In genomic region chrX:74231625-74232024, GRCh38 we compare ENCODE assay signal across 24 cellular contexts.
"Had no signal": no experiment of that assay in that cellular context is flagged by ENCODE, and none has a peak within 500 bp of the region (broad histone marks: within the 10 kb centered on the region; RNA-seq: fewer than 3 reads in every experiment).

No MANE protein-coding gene starts in this region.

- H3K4me3 ChIP-seq: dorsolateral prefrontal cortex, gastrocnemius medialis, hepatocyte, pancreas, prostate gland, right lobe of liver, spleen, testis, tibial nerve, upper lobe of right lung, vagina had no signal

- H3K4me1 Mint-ChIP-seq: nephron; stimulated activated naive CD8-positive, alpha-beta T cell treated with anti-CD3 and anti-CD28 coated beads, Interleukin-15, amount 100 ng/mL, for 72 hours had no signal

- FAIRE-seq: kidney, pancreas had no signal

- H3K4me1 ChIP-seq: pancreas, prostate gland, right lobe of liver, spleen, testis, tibial nerve, upper lobe of right lung, vagina had no signal

- ATAC-seq: esophagus mucosa; gastrocnemius medialis; left colon; pancreas; right lobe of liver; stimulated activated naive B cell treated with anti-CD40 and anti-IgM and Interleukin-4, amounts not matched to agents 10 μg/mL and 1 μg/mL and 100 μg/mL, for 72 hours; stimulated activated naive CD8-positive, alpha-beta T cell treated with anti-CD3 and anti-CD28 coated beads, Interleukin-15, amount 100 ng/mL, for 72 hours; upper lobe of right lung had no signal

- H3K9me3 Mint-ChIP-seq: stimulated activated naive B cell treated with anti-CD40 and anti-IgM and Interleukin-4, amounts not matched to agents 10 μg/mL and 1 μg/mL and 100 μg/mL, for 72 hours; stimulated activated naive CD8-positive, alpha-beta T cell treated with anti-CD3 and anti-CD28 coated beads, Interleukin-15, amount 100 ng/mL, for 72 hours had no signal

- H3K27ac Mint-ChIP-seq: nephron; stimulated activated naive B cell treated with anti-CD40 and anti-IgM and Interleukin-4, amounts not matched to agents 10 μg/mL and 1 μg/mL and 100 μg/mL, for 72 hours; stimulated activated naive CD8-positive, alpha-beta T cell treated with anti-CD3 and anti-CD28 coated beads, Interleukin-15, amount 100 ng/mL, for 72 hours had no signal

- DNase-seq: cortex of kidney; dorsolateral prefrontal cortex; effector CD8-positive, alpha-beta T cell; gastrocnemius medialis; kidney; left colon; midbrain; occipital lobe; pancreas; retina; right lobe of liver; spleen; stimulated activated CD4-positive, alpha-beta T cell treated with anti-CD3 and anti-CD28 coated beads, Interleukin-2, amount 100 ng/mL, for 24 hours; stimulated activated CD4-positive, alpha-beta T cell treated with anti-CD3 and anti-CD28 coated beads, Interleukin-4, amount 100 ng/mL, for 4 hours; stimulated activated naive B cell treated with anti-CD40 and anti-IgM and Interleukin-4, amounts not matched to agents 10 μg/mL and 1 μg/mL and 100 μg/mL, for 72 hours; stimulated activated naive CD8-positive, alpha-beta T cell treated with anti-CD3 and anti-CD28 coated beads, Interleukin-15, amount 100 ng/mL, for 72 hours; testis; upper lobe of right lung had no signal

- H2AFZ ChIP-seq: hepatocyte had no signal

- H3K4me3 Mint-ChIP-seq: nephron; stimulated activated naive B cell treated with anti-CD40 and anti-IgM and Interleukin-4, amounts not matched to agents 10 μg/mL and 1 μg/mL and 100 μg/mL, for 72 hours; stimulated activated naive CD8-positive, alpha-beta T cell treated with anti-CD3 and anti-CD28 coated beads, Interleukin-15, amount 100 ng/mL, for 72 hours had no signal

- H3K4me2 ChIP-seq: hepatocyte had no signal

- H3K27me3 ChIP-seq: hepatocyte, right lobe of liver, spleen, testis, tibial nerve, upper lobe of right lung, vagina had no signal

- H3K9me3 ChIP-seq: gastrocnemius medialis, pancreas, prostate gland, right lobe of liver, spleen, testis, tibial nerve, upper lobe of right lung, vagina had no signal

- H3K36me3 ChIP-seq: gastrocnemius medialis, pancreas, prostate gland, right lobe of liver, upper lobe of right lung, vagina had no signal

- H3K27me3 Mint-ChIP-seq: stimulated activated naive B cell treated with anti-CD40 and anti-IgM and Interleukin-4, amounts not matched to agents 10 μg/mL and 1 μg/mL and 100 μg/mL, for 72 hours; stimulated activated naive CD8-positive, alpha-beta T cell treated with anti-CD3 and anti-CD28 coated beads, Interleukin-15, amount 100 ng/mL, for 72 hours had no signal

- H3K27ac ChIP-seq: dorsolateral prefrontal cortex, gastrocnemius medialis, hepatocyte, pancreas, prostate gland, right lobe of liver, spleen, testis, tibial nerve, upper lobe of right lung, vagina had no signal
